In genomic region chr12:68290126-68290525, GRCh38 we compare ENCODE assay signal across 12 cellular contexts. TPM values are rescaled to one million over a fixed set of nuclear protein-coding genes. Genes with fewer than 3 reads are reported as not detected.
DNase-seq lines count a peak whose midpoint lies in the region; ATAC-seq lines count a peak whose summit lies in the region.
"Had no signal": no experiment of that assay in that cellular context is flagged by ENCODE, and none has a peak within 500 bp of the region (broad histone marks: within the 10 kb centered on the region; RNA-seq: fewer than 3 reads in every experiment).

No MANE protein-coding gene starts in this region.

- H3K9me3 Mint-ChIP-seq in activated T-helper 2 cell treated with anti-CD3 and anti-CD28 coated beads, Interferon-gamma antibody, Interleukin-2, Interleukin-4, amounts not matched to agents 10 μg/mL and 5 μg/mL and 100 μg/mL, durations not matched to agents 14 hours and 24 hours and 36 hours, result peaks cover 12% of the 10 kb centered on the region

- no peak overlapping the region for H3K27ac Mint-ChIP-seq in activated T-helper 2 cell treated with anti-CD3 and anti-CD28 coated beads, Interferon-gamma antibody, Interleukin-2, Interleukin-4, amounts not matched to agents 10 μg/mL and 5 μg/mL and 100 μg/mL, durations not matched to agents 14 hours and 24 hours and 36 hours

- ATAC-seq in GM19467 (IDR thresholded peaks at IDR 0.05; ENCODE audit: unreplicated experiment) (peak; percentile 93), HG03378 (IDR thresholded peaks at IDR 0.05; ENCODE audit: unreplicated experiment) (peak; percentile 98)

- intact Hi-C loops in activated T-helper 2 cell treated with anti-CD3 and anti-CD28 coated beads, Interferon-gamma antibody, Interleukin-2, Interleukin-4, amounts not matched to agents 10 μg/mL and 5 μg/mL and 100 μg/mL, durations not matched to agents 14 hours and 24 hours and 36 hours (cut with micrococcal nuclease), result loop anchor here (1.0 to 10.0 kb wide), 7 partner anchors 9 to 591 kb away; no protein-coding TSS in a partner anchor

- in situ Hi-C loops in ACHN (cut with HindIII; ENCODE audit: low pct_ligation_motif_present, low pct_unique_long_range_greater_than_20kb, low sequenced_read_pairs), result no loop called here

- H3K4me1 Mint-ChIP-seq in activated T-helper 2 cell treated with anti-CD3 and anti-CD28 coated beads, Interferon-gamma antibody, Interleukin-2, Interleukin-4, amounts not matched to agents 10 μg/mL and 5 μg/mL and 100 μg/mL, durations not matched to agents 14 hours and 24 hours and 36 hours (ENCODE audit: low read depth), result peaks cover 35% of the 10 kb centered on the region

- H3K36me3 Mint-ChIP-seq in activated T-helper 2 cell treated with anti-CD3 and anti-CD28 coated beads, Interferon-gamma antibody, Interleukin-2, Interleukin-4, amounts not matched to agents 10 μg/mL and 5 μg/mL and 100 μg/mL, durations not matched to agents 14 hours and 24 hours and 36 hours (ENCODE audit: low read depth), result peaks cover 19% of the 10 kb centered on the region

- H3K27me3 Mint-ChIP-seq in activated T-helper 2 cell treated with anti-CD3 and anti-CD28 coated beads, Interferon-gamma antibody, Interleukin-2, Interleukin-4, amounts not matched to agents 10 μg/mL and 5 μg/mL and 100 μg/mL, durations not matched to agents 14 hours and 24 hours and 36 hours (ENCODE audit: low read depth), result peaks cover 28% of the 10 kb centered on the region

- DNase-seq in Daoy (ENCODE audit: low read depth) (peak; percentile 56), NK-92 (lab: John Stamatoyannopoulos, UW; ENCODE audit: unreplicated experiment) (no peak), amygdala (lab: John Stamatoyannopoulos, UW) (no peak), ACHN (no peak), NCI-H1436 treated with DMSO at 0.1 percent for 48 hours (lab: John Stamatoyannopoulos, UW) (no peak)
- peak; percentile 36 for DNase-seq in activated T-helper 2 cell treated with anti-CD3 and anti-CD28 coated beads, Interferon-gamma antibody, Interleukin-2, Interleukin-4, amounts not matched to agents 10 μg/mL and 5 μg/mL and 100 μg/mL, durations not matched to agents 14 hours and 24 hours and 36 hours (ENCODE audit: low spot score)
- DNase-seq: Caco-2, hypothalamus had no signal

- no peak overlapping the region for H3K4me3 Mint-ChIP-seq in activated T-helper 2 cell treated with anti-CD3 and anti-CD28 coated beads, Interferon-gamma antibody, Interleukin-2, Interleukin-4, amounts not matched to agents 10 μg/mL and 5 μg/mL and 100 μg/mL, durations not matched to agents 14 hours and 24 hours and 36 hours (ENCODE audit: low read depth)

RNA-seq across cellular contexts. Expression of gene IL22, which starts 36.7 kb away (rescaled TPM):
- not detected in 2 replicates for total RNA-seq in Daoy (2014; rRNA removed; shearing (Covaris generic))
- 0.80 TPM in 1 of 2 replicates, not detected in the other for total RNA-seq in activated T-helper 2 cell treated with anti-CD3 and anti-CD28 coated beads, Interferon-gamma antibody, Interleukin-2, Interleukin-4, amounts not matched to agents 10 μg/mL and 5 μg/mL and 100 μg/mL, durations not matched to agents 14 hours and 24 hours and 36 hours
- total RNA-seq: Caco-2, LHCN-M2, skeletal muscle tissue had no signal

RNA-seq across cellular contexts. Expression of gene MDM1, which starts 42.0 kb away (rescaled TPM):
- total RNA-seq in Daoy (2014; rRNA removed; shearing (Covaris generic)), result 20.5 and 21.6 TPM in 2 replicates
- 13.1 and 14.8 TPM in 2 replicates for total RNA-seq in activated T-helper 2 cell treated with anti-CD3 and anti-CD28 coated beads, Interferon-gamma antibody, Interleukin-2, Interleukin-4, amounts not matched to agents 10 μg/mL and 5 μg/mL and 100 μg/mL, durations not matched to agents 14 hours and 24 hours and 36 hours

Comparison
In these comparisons a context has a peak if more than half of its experiments do, and no peak if none do; other contexts are left out.
1. DNase-seq: peak in Daoy (single experiment) and activated T-helper 2 cell treated with anti-CD3 and anti-CD28 coated beads, Interferon-gamma antibody, Interleukin-2, Interleukin-4, amounts not matched to agents 10 μg/mL and 5 μg/mL and 100 μg/mL, durations not matched to agents 14 hours and 24 hours and 36 hours (single experiment); none in NK-92 (single experiment), amygdala (0 of 56), ACHN (single experiment) and NCI-H1436 treated with DMSO at 0.1 percent for 48 hours (single experiment).